17 cellular contexts compared by ENCODE assay signal in the genomic region with DNA sequence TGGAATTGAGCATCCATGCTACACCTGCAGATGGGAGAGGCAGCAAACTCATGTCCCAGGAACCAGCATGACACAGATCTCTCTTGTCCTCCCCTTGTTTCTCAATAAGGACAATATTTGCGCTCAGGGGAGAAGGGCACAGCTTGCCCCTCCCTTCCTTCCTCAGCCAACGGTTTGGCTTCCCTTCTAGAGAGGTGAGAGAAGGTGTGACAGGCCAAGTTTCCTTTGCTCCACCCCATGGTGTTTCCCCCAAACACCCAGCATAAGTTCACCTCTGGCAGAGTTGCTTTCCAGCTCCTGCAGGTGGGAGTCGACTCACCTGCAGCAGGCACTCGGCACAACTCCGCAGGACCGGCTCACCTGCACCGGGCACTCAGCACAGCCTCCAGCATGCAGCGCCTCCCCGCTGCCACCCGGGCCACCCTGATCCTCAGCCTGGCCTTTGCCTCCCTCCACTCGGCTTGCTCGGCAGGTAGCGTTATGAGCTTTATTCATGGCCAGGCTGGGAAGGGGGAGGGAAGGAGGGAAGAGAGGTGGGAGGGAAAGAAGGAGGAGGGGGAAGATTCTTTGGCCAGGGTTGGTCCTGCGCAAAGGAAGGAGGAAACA. TPM values are rescaled to one million over a fixed set of nuclear protein-coding genes. Genes with fewer than 3 reads are reported as not detected.
DNase-seq lines count a peak whose midpoint lies in the region; ATAC-seq and TF ChIP-seq lines count a peak whose summit lies in the region.
"Had no signal": no experiment of that assay in that cellular context is flagged by ENCODE, and none has a peak within 500 bp of the region (broad histone marks: within the 10 kb centered on the region; RNA-seq: fewer than 3 reads in every experiment).

Gene ATP6V0A4, minus strand, starts transcription at position 482 of the 606 bp plus-strand sequence. CDS start 26,949 bp downstream, outside the sequence.
Gene TMEM213, plus strand, starts transcription at position 280 of the 606 bp plus-strand sequence. Its CDS starts 111 bp downstream, at position 391.

- ATAC-seq in foreskin keratinocyte (peak; percentile 35), GM21576 (IDR thresholded peaks at IDR 0.05; ENCODE audit: unreplicated experiment) (no peak)

- POLR2A ChIA-PET in CD8-positive, alpha-beta memory T cell (lab: Charles Lee) = no interaction called here

- no peaks in the 10 kb centered on the region for H3K36me3 ChIP-seq in CD8-positive, alpha-beta memory T cell (ENCODE audit: insufficient read depth, low read length)
- H3K36me3 ChIP-seq in SJCRH30 = no peaks in the 10 kb centered on the region

- H3K36me3 Mint-ChIP-seq in CD8-positive, alpha-beta memory T cell = peaks cover 0 to 4% (median 0%) of the 10 kb centered on the region in 3 donors
- H3K36me3 Mint-ChIP-seq in mesothelial cell of epicardium = no peaks in the 10 kb centered on the region
- H3K36me3 Mint-ChIP-seq: memory B cell had no signal

- peaks cover 0 to 3% (median 0%) of the 10 kb centered on the region in 5 donors for H3K9me3 Mint-ChIP-seq in CD8-positive, alpha-beta memory T cell
- no peaks in the 10 kb centered on the region for H3K9me3 Mint-ChIP-seq in mesothelial cell of epicardium
- H3K9me3 Mint-ChIP-seq: activated CD4-positive, alpha-beta memory T cell treated with anti-CD3 and anti-CD28 coated beads, Interleukin-2, amount 10 ng/mL, durations not matched to agents 7 days and 5 days; dendritic cell treated with granulocyte-macrophage colony-stimulating factor and Interleukin-4, amounts not matched to agents 40 ng/mL and 50 ng/mL, for 4 days; memory B cell had no signal

- H3K4me3 Mint-ChIP-seq in CD8-positive, alpha-beta memory T cell = peak within 1 kb of the TSS in 3 of 7 donors; percentile 36 to 67 (median 55)
- peak within 1 kb of the TSS; percentile 49 for H3K4me3 Mint-ChIP-seq in mesothelial cell of epicardium
- H3K4me3 Mint-ChIP-seq: activated CD4-positive, alpha-beta memory T cell treated with anti-CD3 and anti-CD28 coated beads, Interleukin-2, amount 10 ng/mL, durations not matched to agents 7 days and 5 days; dendritic cell treated with granulocyte-macrophage colony-stimulating factor and Interleukin-4, amounts not matched to agents 40 ng/mL and 50 ng/mL, for 4 days; memory B cell had no signal

- TF ChIP-seq CTCF in foreskin keratinocyte (conservative IDR thresholded peaks at IDR 0.05) = no peak
- no peak for TF ChIP-seq CTCF in mesothelial cell of epicardium (IDR thresholded peaks at IDR 0.05; ENCODE audit: unreplicated experiment)

- H3K4me1 Mint-ChIP-seq in CD8-positive, alpha-beta memory T cell = peaks cover 13 to 24% (median 19%) of the 10 kb centered on the region in 3 donors
- peaks cover 12% of the 10 kb centered on the region for H3K4me1 Mint-ChIP-seq in mesothelial cell of epicardium
- H3K4me1 Mint-ChIP-seq: memory B cell had no signal

- no peaks in the 10 kb centered on the region for H3K27me3 ChIP-seq in CD8-positive, alpha-beta memory T cell (ENCODE audit: insufficient read depth, low read length, poor library complexity, severe bottlenecking)
- H3K27me3 ChIP-seq in foreskin keratinocyte (no peaks in the 10 kb centered on the region), SJCRH30 (no peaks in the 10 kb centered on the region)

- DNase-seq in CD8-positive, alpha-beta memory T cell = peak in 2 of 5 donors; percentile 4 to 29
- peak; percentile 7 for DNase-seq in NCI-H146 treated with DMSO at 0.1 percent for 48 hours (lab: John Stamatoyannopoulos, UW; ENCODE audit: unreplicated experiment)
- no peak for DNase-seq in foreskin keratinocyte
- peak in 1 of 2 experiments; percentile 43 for DNase-seq in mesothelial cell of epicardium (ENCODE audit: low spot score in 2 of 2, unreplicated experiment in 2 of 2)
- DNase-seq in SJCRH30 = no peak
- DNase-seq in glomerular visceral epithelial cell (ENCODE audit: extremely low spot score) = no peak
- no peak for DNase-seq in A172 (ENCODE audit: low spot score)
- DNase-seq: activated CD4-positive, alpha-beta memory T cell treated with anti-CD3 and anti-CD28 coated beads, Interleukin-2, amount 10 ng/mL, durations not matched to agents 7 days and 5 days; activated effector memory CD4-positive, alpha-beta T cell treated with Interleukin-2 at 50 U/mL for 16 hours; NCI-H2081; SK-N-SH; small intestine had no signal

- peak within 1 kb of the TSS in 5 of 8 donors; percentile 1 to 77 (median 43) for H3K27ac Mint-ChIP-seq in CD8-positive, alpha-beta memory T cell
- no peak within 1 kb of the TSS for H3K27ac Mint-ChIP-seq in mesothelial cell of epicardium
- H3K27ac Mint-ChIP-seq: activated CD4-positive, alpha-beta memory T cell treated with anti-CD3 and anti-CD28 coated beads, Interleukin-2, amount 10 ng/mL, durations not matched to agents 7 days and 5 days; dendritic cell treated with granulocyte-macrophage colony-stimulating factor and Interleukin-4, amounts not matched to agents 40 ng/mL and 50 ng/mL, for 4 days; memory B cell had no signal

- H3K27me3 Mint-ChIP-seq in CD8-positive, alpha-beta memory T cell = peaks cover 4 to 16% of the 10 kb centered on the region in 2 donors
- peaks cover 20% of the 10 kb centered on the region for H3K27me3 Mint-ChIP-seq in mesothelial cell of epicardium (ENCODE audit: low read depth)
- H3K27me3 Mint-ChIP-seq: dendritic cell treated with granulocyte-macrophage colony-stimulating factor and Interleukin-4, amounts not matched to agents 40 ng/mL and 50 ng/mL, for 4 days had no signal

- no peaks in the 10 kb centered on the region for H3K9me3 ChIP-seq in CD8-positive, alpha-beta memory T cell (ENCODE audit: low read length)
- H3K9me3 ChIP-seq in SJCRH30 (replicated peaks) = no peaks in the 10 kb centered on the region
- H3K9me3 ChIP-seq: SK-N-SH had no signal

- no peak within 1 kb of the TSS for H3K4me3 ChIP-seq in CD8-positive, alpha-beta memory T cell (ENCODE audit: low read length)
- no peak within 1 kb of the TSS for H3K4me3 ChIP-seq in SJCRH30

- H3K27ac ChIP-seq in CD8-positive, alpha-beta memory T cell (ENCODE audit: low read depth, low read length) = no peak within 1 kb of the TSS
- no peak within 1 kb of the TSS for H3K27ac ChIP-seq in foreskin keratinocyte
- no peak within 1 kb of the TSS for H3K27ac ChIP-seq in SJCRH30
- H3K27ac ChIP-seq: HL-60 had no signal

- CTCF ChIA-PET in CD8-positive, alpha-beta memory T cell (lab: Charles Lee) = interaction anchor here (0.6 kb wide), 1 partner anchor 471 kb away, joined by 3 read pairs; no protein-coding TSS in a partner anchor

- no peaks in the 10 kb centered on the region for H3K4me1 ChIP-seq in CD8-positive, alpha-beta memory T cell (ENCODE audit: insufficient read depth, low read length)
- H3K4me1 ChIP-seq in foreskin keratinocyte (no peaks in the 10 kb centered on the region), SJCRH30 (no peaks in the 10 kb centered on the region)

RNA-seq across cellular contexts. Expression of gene ATP6V0A4, which starts in this region (rescaled TPM):
- not detected for total RNA-seq in CD8-positive, alpha-beta memory T cell
- not detected for polyA plus RNA-seq in CD8-positive, alpha-beta memory T cell
- total RNA-seq in foreskin keratinocyte = 0.14 and 0.25 TPM in 2 replicates
- polyA plus RNA-seq in foreskin keratinocyte = 0.06 and 0.19 TPM in 2 replicates
- 0.56 to 0.73 TPM in 2 of 3 replicates, not detected in the other for total RNA-seq in mesothelial cell of epicardium
- total RNA-seq in SJCRH30 (2014; rRNA removed; shearing (Covaris generic)) = 1.3 and 2.4 TPM in 2 replicates
- 1.3 and 1.5 TPM in 2 replicates for total RNA-seq in A172 (2014; rRNA removed; shearing (Covaris generic))
- total RNA-seq: omental fat pad had no signal
- polyA plus RNA-seq: SK-N-SH, small intestine had no signal

RNA-seq across cellular contexts. Expression of gene TMEM213, which starts in this region (rescaled TPM):
- not detected for total RNA-seq in CD8-positive, alpha-beta memory T cell
- 0.05 TPM for polyA plus RNA-seq in CD8-positive, alpha-beta memory T cell
- total RNA-seq in foreskin keratinocyte (not detected in 2 replicates), mesothelial cell of epicardium (not detected in 3 replicates)
- polyA plus RNA-seq in foreskin keratinocyte = not detected in 2 replicates
- total RNA-seq in SJCRH30 (2014; rRNA removed; shearing (Covaris generic)) = not detected in 2 replicates
- total RNA-seq in A172 (2014; rRNA removed; shearing (Covaris generic)) = not detected in 2 replicates
- total RNA-seq: omental fat pad had no signal
- polyA plus RNA-seq: SK-N-SH had no signal

Comparison
In these comparisons a context has a peak if more than half of its experiments do, and no peak if none do; other contexts are left out.
1. Peak in ATAC-seq in foreskin keratinocyte; RNA of the genes that start here not detected or under 1 TPM.